ENCODE assay signal across 8 cellular contexts in genomic region chr5:179733764-179734126, GRCh38.
DNase-seq lines count a peak whose midpoint lies in the region; ATAC-seq lines count a peak whose summit lies in the region.

No MANE protein-coding gene starts in this region.

- peak overlapping the region; percentile 84 for H3K4me3 ChIP-seq in iPS-20b (ENCODE audit: low read length)

- H3K9ac ChIP-seq in iPS-20b (ENCODE audit: low read depth, low read length): peak overlapping the region; percentile 83

- no peaks in the 10 kb centered on the region for H3K27me3 ChIP-seq in iPS-20b (ENCODE audit: insufficient read depth, low read length)

- peaks cover 50% of the 10 kb centered on the region for H3K36me3 ChIP-seq in iPS-20b (ENCODE audit: insufficient read depth, low read depth, low read length)

- H3K9me3 Mint-ChIP-seq in activated naive CD8-positive, alpha-beta T cell (ENCODE audit: low read depth): no peaks in the 10 kb centered on the region
- H3K9me3 Mint-ChIP-seq in stimulated activated memory B cell treated with anti-CD40 and anti-IgM and Interleukin-4, amounts not matched to agents 10 μg/mL and 1 μg/mL and 100 μg/mL, for 72 hours: no peaks in the 10 kb centered on the region

- no peaks in the 10 kb centered on the region for H3K27me3 Mint-ChIP-seq in activated naive CD8-positive, alpha-beta T cell
- H3K27me3 Mint-ChIP-seq in stimulated activated memory B cell treated with anti-CD40 and anti-IgM and Interleukin-4, amounts not matched to agents 10 μg/mL and 1 μg/mL and 100 μg/mL, for 72 hours: no peaks in the 10 kb centered on the region

- DNase-seq in HS-5 (ENCODE audit: low read depth) (peak; percentile 19), GM19240 (ENCODE audit: insufficient read length, low spot score) (no peak), NCI-H1694 treated with DMSO at 0.1 percent for 48 hours (lab: John Stamatoyannopoulos, UW) (no peak), HUDEP-2 (lab: John Stamatoyannopoulos, UW; ENCODE audit: unreplicated experiment in 76 of 76) (no peak)

- peak overlapping the region; percentile 95 for H3K4me3 Mint-ChIP-seq in activated naive CD8-positive, alpha-beta T cell
- H3K4me3 Mint-ChIP-seq in stimulated activated memory B cell treated with anti-CD40 and anti-IgM and Interleukin-4, amounts not matched to agents 10 μg/mL and 1 μg/mL and 100 μg/mL, for 72 hours: peak overlapping the region; percentile 90

- no peaks in the 10 kb centered on the region; the same call in 1 of the 2 replicates for H3K4me1 ChIP-seq in iPS-20b (ENCODE audit: insufficient read depth, low read length)

- no peak overlapping the region for H3K27ac ChIP-seq in iPS-20b (ENCODE audit: low read length)

- H3K36me3 Mint-ChIP-seq in activated naive CD8-positive, alpha-beta T cell: peaks cover 13% of the 10 kb centered on the region
- H3K36me3 Mint-ChIP-seq in stimulated activated memory B cell treated with anti-CD40 and anti-IgM and Interleukin-4, amounts not matched to agents 10 μg/mL and 1 μg/mL and 100 μg/mL, for 72 hours: peaks cover 30% of the 10 kb centered on the region

- no peak for ATAC-seq in stimulated activated memory B cell treated with anti-CD40 and anti-IgM and Interleukin-4, amounts not matched to agents 10 μg/mL and 1 μg/mL and 100 μg/mL, for 72 hours
- no peak for ATAC-seq in GM21447 (IDR thresholded peaks at IDR 0.05; ENCODE audit: unreplicated experiment)

- H3K27ac Mint-ChIP-seq in activated naive CD8-positive, alpha-beta T cell: peak overlapping the region; percentile 96
- H3K27ac Mint-ChIP-seq in stimulated activated memory B cell treated with anti-CD40 and anti-IgM and Interleukin-4, amounts not matched to agents 10 μg/mL and 1 μg/mL and 100 μg/mL, for 72 hours: peak overlapping the region; percentile 86

- H3K4me1 Mint-ChIP-seq in activated naive CD8-positive, alpha-beta T cell (ENCODE audit: low read depth): peaks cover 57% of the 10 kb centered on the region
- H3K4me1 Mint-ChIP-seq in stimulated activated memory B cell treated with anti-CD40 and anti-IgM and Interleukin-4, amounts not matched to agents 10 μg/mL and 1 μg/mL and 100 μg/mL, for 72 hours: peaks cover 65% of the 10 kb centered on the region

- H3K9me3 ChIP-seq in iPS-20b (ENCODE audit: insufficient read depth, low read depth, low read length): no peaks in the 10 kb centered on the region
